In genomic region chr9:127333326-127334064, GRCh38 we compare ENCODE assay signal across 14 cellular contexts.
DNase-seq lines count a peak whose midpoint lies in the region; ATAC-seq and TF ChIP-seq lines count a peak whose summit lies in the region.
"Had no signal": no experiment of that assay in that cellular context is flagged by ENCODE, and none has a peak within 500 bp of the region (broad histone marks: within the 10 kb centered on the region; RNA-seq: fewer than 3 reads in every experiment).

No MANE protein-coding gene starts in this region.

- ATAC-seq in gastroesophageal sphincter (peak; percentile 35), gastrocnemius medialis (peak; percentile 51 to 61)
- ATAC-seq: activated CD4-positive, CD25-positive, alpha-beta regulatory T cell treated with anti-CD3 and anti-CD28 coated beads, Interleukin-2, amount 50 U/mL, for 24 hours had no signal

- no peaks in the 10 kb centered on the region for H3K4me1 Mint-ChIP-seq in CD4-positive, alpha-beta memory T cell

- no peaks in the 10 kb centered on the region for H4K20me1 ChIP-seq in osteoblast (ENCODE audit: insufficient read depth, low read length)

- TF ChIP-seq POLR2A in gastroesophageal sphincter (IDR thresholded peaks at IDR 0.05) (no peak), gastrocnemius medialis (IDR thresholded peaks at IDR 0.05) (no peak)

- no peaks in the 10 kb centered on the region for H3K79me2 ChIP-seq in osteoblast (ENCODE audit: insufficient read depth, low read length)

- peak overlapping the region in 1 of 7 donors; percentile 78 for H3K27ac Mint-ChIP-seq in CD4-positive, alpha-beta memory T cell

- DNase-seq in D341Med (ENCODE audit: low spot score) (peak; percentile 58), NCI-H524 (lab: John Stamatoyannopoulos, UW) (peak; percentile 88 to 95), gastrocnemius medialis (peak; percentile 24 to 60), SK-N-DZ (ENCODE audit: low spot score) (no peak), kidney tubule cell (ENCODE audit: low spot score) (no peak), osteoblast (ENCODE audit: insufficient read length, low spot score, missing footprints) (no peak)
- DNase-seq in CD4-positive, alpha-beta memory T cell, result no peak
- DNase-seq: activated T-cell treated with anti-CD3 and anti-CD28 coated beads, Interleukin-2, amount 50 U/mL, for 1 hour; DMS153; foreskin melanocyte; NCI-H1930; SW 1271 had no signal

- H3K36me3 ChIP-seq in gastroesophageal sphincter (peaks cover 0 to 32% of the 10 kb centered on the region in 2 donors), gastrocnemius medialis (no peaks in the 10 kb centered on the region), osteoblast (ENCODE audit: insufficient read depth, low read length) (no peaks in the 10 kb centered on the region)
- no peaks in the 10 kb centered on the region for H3K36me3 ChIP-seq in CD4-positive, alpha-beta memory T cell (ENCODE audit: insufficient read depth, low read length)

- H3K27ac ChIP-seq in gastroesophageal sphincter (peak overlapping the region in 3 of 4 donors; percentile 28 to 63 (median 50)), gastrocnemius medialis (peak overlapping the region; percentile 77 to 92 (median 84)), osteoblast (ENCODE audit: low read depth, low read length) (no peak overlapping the region)
- H3K27ac ChIP-seq in CD4-positive, alpha-beta memory T cell (ENCODE audit: low read depth, low read length), result no peak overlapping the region

- WGBS in gastroesophageal sphincter (ENCODE audit: low coverage in 1 of 2), 2 donors, result 57 to 66% methylated on average over 4 of the region's 4 CpGs

- peaks cover 0 to 3% of the 10 kb centered on the region in 2 donors for H3K27me3 Mint-ChIP-seq in CD4-positive, alpha-beta memory T cell

- H3K9me3 Mint-ChIP-seq in CD4-positive, alpha-beta memory T cell, result no peaks in the 10 kb centered on the region

- POLR2A ChIA-PET in CD4-positive, alpha-beta memory T cell (lab: Charles Lee; ENCODE audit: partially characterized antibody), result no interaction called here

- in situ Hi-C loops in gastrocnemius medialis (cut with MboI; ENCODE audit: low sequenced_read_pairs in 4 of 4), result no loop called here

- TF ChIP-seq EP300 in gastroesophageal sphincter (IDR thresholded peaks at IDR 0.05), result no peak

- CTCF ChIA-PET in CD4-positive, alpha-beta memory T cell (lab: Charles Lee; ENCODE audit: partially characterized antibody), result no interaction called here

- no peak overlapping the region for H2AFZ ChIP-seq in osteoblast (ENCODE audit: low read length)

- H3K36me3 Mint-ChIP-seq in CD4-positive, alpha-beta memory T cell, result no peaks in the 10 kb centered on the region

- H3K9me3 ChIP-seq in gastroesophageal sphincter (no peaks in the 10 kb centered on the region), gastrocnemius medialis (no peaks in the 10 kb centered on the region), osteoblast (ENCODE audit: low read depth, low read length) (no peaks in the 10 kb centered on the region)
- no peaks in the 10 kb centered on the region for H3K9me3 ChIP-seq in CD4-positive, alpha-beta memory T cell (ENCODE audit: control insufficient read depth in 1 of 2, low read length in 2 of 2)

- H3K4me3 ChIP-seq in gastroesophageal sphincter (no peak overlapping the region), gastrocnemius medialis (no peak overlapping the region), osteoblast (ENCODE audit: insufficient read depth, low read length) (no peak overlapping the region)
- no peak overlapping the region for H3K4me3 ChIP-seq in CD4-positive, alpha-beta memory T cell (ENCODE audit: low read length in 2 of 2)

- H3K4me1 ChIP-seq in gastroesophageal sphincter, result peaks cover 11 to 51% (median 24%) of the 10 kb centered on the region in 3 donors
- H3K4me1 ChIP-seq in gastrocnemius medialis, result peaks cover 57 to 63% of the 10 kb centered on the region in 2 donors
- peaks cover 21% of the 10 kb centered on the region for H3K4me1 ChIP-seq in osteoblast (ENCODE audit: insufficient read depth, low read length)
- no peaks in the 10 kb centered on the region for H3K4me1 ChIP-seq in CD4-positive, alpha-beta memory T cell (ENCODE audit: insufficient read depth, low read length)

- TF ChIP-seq CTCF in gastroesophageal sphincter (IDR thresholded peaks at IDR 0.05) (no peak), gastrocnemius medialis (IDR thresholded peaks at IDR 0.05 in 4 of 5, conservative IDR thresholded peaks at IDR 0.05 in 1 of 5) (no peak), osteoblast (IDR thresholded peaks at IDR 0.05; ENCODE audit: extremely low read depth, low read depth, low read length) (no peak)

- no peak overlapping the region for H3K4me3 Mint-ChIP-seq in CD4-positive, alpha-beta memory T cell

- H3K27me3 ChIP-seq in gastroesophageal sphincter, result no peaks in the 10 kb centered on the region
- no peaks in the 10 kb centered on the region for H3K27me3 ChIP-seq in gastrocnemius medialis
- H3K27me3 ChIP-seq in osteoblast (ENCODE audit: insufficient read depth, low read length), result peaks cover 4% of the 10 kb centered on the region
- H3K27me3 ChIP-seq in CD4-positive, alpha-beta memory T cell (ENCODE audit: insufficient read depth, low read length), result no peaks in the 10 kb centered on the region

- H3K4me2 ChIP-seq in osteoblast (ENCODE audit: insufficient read depth, low read length), result no peak overlapping the region

- intact Hi-C loops in gastrocnemius medialis (cut with DNase I; ENCODE audit: low total_unique reads), result loop anchor here (2.0 kb wide), 1 partner anchor 15 kb away; no protein-coding TSS in a partner anchor
- intact Hi-C loops in CD4-positive, alpha-beta memory T cell (cut with micrococcal nuclease), result no loop called here

Comparison
In these comparisons a context has a peak if more than half of its experiments do, and no peak if none do; other contexts are left out.
1. DNase-seq: peak in D341Med (single experiment), NCI-H524 (2 of 2) and gastrocnemius medialis (2 of 2); none in SK-N-DZ (single experiment), kidney tubule cell (single experiment), osteoblast (single experiment) and CD4-positive, alpha-beta memory T cell (0 of 5).
2. H3K27ac ChIP-seq: peak in gastroesophageal sphincter (3 of 4) and gastrocnemius medialis (4 of 4); none in osteoblast (single experiment) and CD4-positive, alpha-beta memory T cell (single experiment).